1 cellular context compared by ENCODE assay signal in the genomic region with DNA sequence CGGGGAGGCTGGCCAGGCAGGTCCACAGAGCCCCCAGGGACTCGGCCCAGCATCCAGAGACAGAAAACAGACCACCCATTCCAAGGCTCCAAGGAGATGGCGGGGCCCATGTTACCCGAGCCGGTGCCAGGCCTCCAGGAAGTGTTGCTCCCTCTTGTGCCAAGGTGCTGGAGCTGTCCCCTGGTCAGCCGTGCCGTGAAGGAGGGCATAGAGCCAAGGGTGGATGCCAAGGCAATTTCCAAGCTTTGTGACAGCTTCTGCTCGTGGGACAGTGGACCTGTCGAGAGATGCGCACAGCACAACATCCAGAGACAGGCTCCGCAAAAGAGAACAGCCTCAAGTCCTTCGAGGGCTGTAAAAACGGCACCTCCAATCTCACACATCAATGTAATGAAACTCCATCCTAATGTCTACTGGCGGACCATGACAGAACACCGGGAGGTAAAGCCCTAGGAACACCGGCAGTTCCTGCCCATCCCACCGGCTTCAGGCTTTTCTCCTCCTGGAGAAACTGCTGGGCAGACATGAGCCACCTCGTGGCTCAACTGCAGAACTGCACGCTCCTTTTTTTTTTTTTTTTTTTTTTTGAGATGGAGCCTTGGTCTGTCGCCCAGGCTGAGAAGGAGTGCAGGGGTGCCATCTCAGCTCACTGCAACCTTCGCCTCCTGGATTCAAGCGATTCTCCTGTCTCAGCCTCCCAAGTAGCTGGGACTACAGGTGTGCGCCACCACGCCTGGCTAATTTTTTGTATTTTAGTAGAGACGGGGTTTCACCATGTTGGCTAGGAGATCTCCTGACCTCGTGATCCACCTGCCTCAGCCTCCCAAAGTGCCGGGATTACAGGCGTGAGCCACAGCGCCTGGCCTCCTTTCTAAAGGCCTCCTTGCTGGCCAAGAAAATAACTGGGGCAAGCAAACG.
TF ChIP-seq lines count a peak whose summit lies in the region.

No MANE protein-coding gene starts in this region.

TF ChIP-seq in HepG2, 621 proteins besides CTCF, POLR2A, EP300 and RAD21 (continued from another document and continues in another):
- TF ChIP-seq REST (IDR thresholded peaks at IDR 0.05; ENCODE audit: borderline replicate concordance in 1 of 2, low read depth in 1 of 2, low read length in 2 of 2) (no peak), FOXA3 (CRISPR knock-in tag; IDR thresholded peaks at IDR 0.05) (no peak), JUND (CRISPR knock-in tag; IDR thresholded peaks at IDR 0.05) (no peak), ZNF564 (CRISPR knock-in tag; IDR thresholded peaks at IDR 0.05) (no peak), NCOA5 (CRISPR knock-in tag; IDR thresholded peaks at IDR 0.05) (no peak), PRPF4 (IDR thresholded peaks at IDR 0.05; ENCODE audit: low read depth, low read length, poor library complexity, severe bottlenecking) (no peak), MAFK (conservative IDR thresholded peaks at IDR 0.05 in 1 of 2, IDR thresholded peaks at IDR 0.05 in 1 of 2; ENCODE audit: low read length in 2 of 2) (no peak), MTF2 (CRISPR knock-in tag; IDR thresholded peaks at IDR 0.05; ENCODE audit: borderline replicate concordance) (peak; percentile 88; the same call in 1 of the 2 replicates), GLI4 (CRISPR knock-in tag; IDR thresholded peaks at IDR 0.05; ENCODE audit: borderline replicate concordance) (no peak), ZNF629 (CRISPR knock-in tag; conservative IDR thresholded peaks at IDR 0.05) (no peak), ZNF547 (CRISPR knock-in tag; IDR thresholded peaks at IDR 0.05) (peak; percentile 66; the same call in 1 of the 2 replicates), SIX4 (CRISPR knock-in tag; IDR thresholded peaks at IDR 0.05) (no peak), ZNF878 (CRISPR knock-in tag; IDR thresholded peaks at IDR 0.05) (no peak), SRSF1 (optimal IDR thresholded peaks at IDR 0.05; ENCODE audit: low read depth, low read length) (no peak), SP4 (CRISPR knock-in tag; IDR thresholded peaks at IDR 0.05) (no peak), ZNF484 (CRISPR knock-in tag; IDR thresholded peaks at IDR 0.05; ENCODE audit: borderline replicate concordance, low read depth) (no peak), ZNF253 (CRISPR knock-in tag; IDR thresholded peaks at IDR 0.05; ENCODE audit: borderline replicate concordance) (no peak), ZNF30 (CRISPR knock-in tag; IDR thresholded peaks at IDR 0.05) (0 out of 2 replicates have a peak, but pooled peaks have one; percentile 37), ZNF282 (IDR thresholded peaks at IDR 0.05; ENCODE audit: partially characterized antibody) (no peak), KDM5B (CRISPR knock-in tag; IDR thresholded peaks at IDR 0.05; ENCODE audit: borderline replicate concordance) (peak; percentile 27; the same call in 1 of the 2 replicates), EED (CRISPR knock-in tag; IDR thresholded peaks at IDR 0.05) (no peak; the same call in 1 of the 2 replicates), SALL1 (CRISPR knock-in tag; IDR thresholded peaks at IDR 0.05) (peak; percentile 50), ZNF557 (CRISPR knock-in tag; IDR thresholded peaks at IDR 0.05) (no peak), KDM5A (IDR thresholded peaks at IDR 0.05; ENCODE audit: borderline replicate concordance, low read length) (no peak), REL (CRISPR knock-in tag; conservative IDR thresholded peaks at IDR 0.05) (no peak), GFI1 (CRISPR knock-in tag; IDR thresholded peaks at IDR 0.05; ENCODE audit: borderline replicate concordance) (no peak), TBX3 (IDR thresholded peaks at IDR 0.05; ENCODE audit: borderline replicate concordance) (no peak), HCFC1 (IDR thresholded peaks at IDR 0.05; ENCODE audit: low read depth, low read length) (no peak), PHF5A (CRISPR knock-in tag; IDR thresholded peaks at IDR 0.05; ENCODE audit: low read depth, unreplicated experiment) (no peak), ZNF780A (CRISPR knock-in tag; IDR thresholded peaks at IDR 0.05) (no peak), RFX3 (CRISPR knock-in tag; IDR thresholded peaks at IDR 0.05) (no peak), PCBP1 (IDR thresholded peaks at IDR 0.05; ENCODE audit: borderline replicate concordance, low read depth, low read length) (no peak), RBM39 (IDR thresholded peaks at IDR 0.05; ENCODE audit: low read depth, low read length, poor library complexity, severe bottlenecking) (no peak), ZNF850 (CRISPR knock-in tag; conservative IDR thresholded peaks at IDR 0.05) (no peak), PAX8 (CRISPR knock-in tag; IDR thresholded peaks at IDR 0.05; ENCODE audit: borderline replicate concordance) (peak; percentile 50; the same call in 1 of the 2 replicates), EHMT2 (IDR thresholded peaks at IDR 0.05; ENCODE audit: borderline replicate concordance, low read depth, low read length) (no peak), YY1 (IDR thresholded peaks at IDR 0.05; ENCODE audit: insufficient read depth, insufficient replicate concordance, low read depth, low read length) (peak; percentile 35), DDIT3 (CRISPR knock-in tag; IDR thresholded peaks at IDR 0.05) (no peak), HMGA1 (CRISPR knock-in tag; conservative IDR thresholded peaks at IDR 0.05) (no peak), KLF13 (CRISPR knock-in tag; IDR thresholded peaks at IDR 0.05) (0 out of 2 replicates have a peak, but pooled peaks have one; percentile 24), ZNF567 (CRISPR knock-in tag; IDR thresholded peaks at IDR 0.05; ENCODE audit: borderline replicate concordance) (no peak), ZNF619 (CRISPR knock-in tag; IDR thresholded peaks at IDR 0.05) (no peak), TOE1 (CRISPR knock-in tag; IDR thresholded peaks at IDR 0.05) (no peak), NFKB2 (CRISPR knock-in tag; IDR thresholded peaks at IDR 0.05; ENCODE audit: borderline replicate concordance) (peak; percentile 65; the same call in 1 of the 2 replicates), NR2F2 (IDR thresholded peaks at IDR 0.05; ENCODE audit: borderline replicate concordance, low read depth) (no peak), CBFB (CRISPR knock-in tag; IDR thresholded peaks at IDR 0.05) (no peak), NRL (CRISPR knock-in tag; IDR thresholded peaks at IDR 0.05; ENCODE audit: borderline replicate concordance) (peak; percentile 75)
- TF ChIP-seq, protein P1, sequence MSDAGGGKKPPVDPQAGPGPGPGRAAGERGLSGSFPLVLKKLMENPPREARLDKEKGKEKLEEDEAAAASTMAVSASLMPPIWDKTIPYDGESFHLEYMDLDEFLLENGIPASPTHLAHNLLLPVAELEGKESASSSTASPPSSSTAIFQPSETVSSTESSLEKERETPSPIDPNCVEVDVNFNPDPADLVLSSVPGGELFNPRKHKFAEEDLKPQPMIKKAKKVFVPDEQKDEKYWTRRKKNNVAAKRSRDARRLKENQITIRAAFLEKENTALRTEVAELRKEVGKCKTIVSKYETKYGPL (CRISPR knock-in tag; IDR thresholded peaks at IDR 0.05), result no peak
- TF ChIP-seq, protein P2, sequence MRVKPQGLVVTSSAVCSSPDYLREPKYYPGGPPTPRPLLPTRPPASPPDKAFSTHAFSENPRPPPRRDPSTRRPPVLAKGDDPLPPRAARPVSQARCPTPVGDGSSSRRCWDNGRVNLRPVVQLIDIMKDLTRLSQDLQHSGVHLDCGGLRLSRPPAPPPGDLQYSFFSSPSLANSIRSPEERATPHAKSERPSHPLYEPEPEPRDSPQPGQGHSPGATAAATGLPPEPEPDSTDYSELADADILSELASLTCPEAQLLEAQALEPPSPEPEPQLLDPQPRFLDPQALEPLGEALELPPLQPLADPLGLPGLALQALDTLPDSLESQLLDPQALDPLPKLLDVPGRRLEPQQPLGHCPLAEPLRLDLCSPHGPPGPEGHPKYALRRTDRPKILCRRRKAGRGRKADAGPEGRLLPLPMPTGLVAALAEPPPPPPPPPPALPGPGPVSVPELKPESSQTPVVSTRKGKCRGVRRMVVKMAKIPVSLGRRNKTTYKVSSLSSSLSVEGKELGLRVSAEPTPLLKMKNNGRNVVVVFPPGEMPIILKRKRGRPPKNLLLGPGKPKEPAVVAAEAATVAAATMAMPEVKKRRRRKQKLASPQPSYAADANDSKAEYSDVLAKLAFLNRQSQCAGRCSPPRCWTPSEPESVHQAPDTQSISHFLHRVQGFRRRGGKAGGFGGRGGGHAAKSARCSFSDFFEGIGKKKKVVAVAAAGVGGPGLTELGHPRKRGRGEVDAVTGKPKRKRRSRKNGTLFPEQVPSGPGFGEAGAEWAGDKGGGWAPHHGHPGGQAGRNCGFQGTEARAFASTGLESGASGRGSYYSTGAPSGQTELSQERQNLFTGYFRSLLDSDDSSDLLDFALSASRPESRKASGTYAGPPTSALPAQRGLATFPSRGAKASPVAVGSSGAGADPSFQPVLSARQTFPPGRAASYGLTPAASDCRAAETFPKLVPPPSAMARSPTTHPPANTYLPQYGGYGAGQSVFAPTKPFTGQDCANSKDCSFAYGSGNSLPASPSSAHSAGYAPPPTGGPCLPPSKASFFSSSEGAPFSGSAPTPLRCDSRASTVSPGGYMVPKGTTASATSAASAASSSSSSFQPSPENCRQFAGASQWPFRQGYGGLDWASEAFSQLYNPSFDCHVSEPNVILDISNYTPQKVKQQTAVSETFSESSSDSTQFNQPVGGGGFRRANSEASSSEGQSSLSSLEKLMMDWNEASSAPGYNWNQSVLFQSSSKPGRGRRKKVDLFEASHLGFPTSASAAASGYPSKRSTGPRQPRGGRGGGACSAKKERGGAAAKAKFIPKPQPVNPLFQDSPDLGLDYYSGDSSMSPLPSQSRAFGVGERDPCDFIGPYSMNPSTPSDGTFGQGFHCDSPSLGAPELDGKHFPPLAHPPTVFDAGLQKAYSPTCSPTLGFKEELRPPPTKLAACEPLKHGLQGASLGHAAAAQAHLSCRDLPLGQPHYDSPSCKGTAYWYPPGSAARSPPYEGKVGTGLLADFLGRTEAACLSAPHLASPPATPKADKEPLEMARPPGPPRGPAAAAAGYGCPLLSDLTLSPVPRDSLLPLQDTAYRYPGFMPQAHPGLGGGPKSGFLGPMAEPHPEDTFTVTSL (CRISPR knock-in tag; IDR thresholded peaks at IDR 0.05; ENCODE audit: borderline replicate concordance), result no peak
- TF ChIP-seq, protein P3, sequence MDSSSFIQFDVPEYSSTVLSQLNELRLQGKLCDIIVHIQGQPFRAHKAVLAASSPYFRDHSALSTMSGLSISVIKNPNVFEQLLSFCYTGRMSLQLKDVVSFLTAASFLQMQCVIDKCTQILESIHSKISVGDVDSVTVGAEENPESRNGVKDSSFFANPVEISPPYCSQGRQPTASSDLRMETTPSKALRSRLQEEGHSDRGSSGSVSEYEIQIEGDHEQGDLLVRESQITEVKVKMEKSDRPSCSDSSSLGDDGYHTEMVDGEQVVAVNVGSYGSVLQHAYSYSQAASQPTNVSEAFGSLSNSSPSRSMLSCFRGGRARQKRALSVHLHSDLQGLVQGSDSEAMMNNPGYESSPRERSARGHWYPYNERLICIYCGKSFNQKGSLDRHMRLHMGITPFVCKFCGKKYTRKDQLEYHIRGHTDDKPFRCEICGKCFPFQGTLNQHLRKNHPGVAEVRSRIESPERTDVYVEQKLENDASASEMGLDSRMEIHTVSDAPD (CRISPR knock-in tag; IDR thresholded peaks at IDR 0.05), result no peak
